ENCODE assay signal across 19 cellular contexts in the genomic region with DNA sequence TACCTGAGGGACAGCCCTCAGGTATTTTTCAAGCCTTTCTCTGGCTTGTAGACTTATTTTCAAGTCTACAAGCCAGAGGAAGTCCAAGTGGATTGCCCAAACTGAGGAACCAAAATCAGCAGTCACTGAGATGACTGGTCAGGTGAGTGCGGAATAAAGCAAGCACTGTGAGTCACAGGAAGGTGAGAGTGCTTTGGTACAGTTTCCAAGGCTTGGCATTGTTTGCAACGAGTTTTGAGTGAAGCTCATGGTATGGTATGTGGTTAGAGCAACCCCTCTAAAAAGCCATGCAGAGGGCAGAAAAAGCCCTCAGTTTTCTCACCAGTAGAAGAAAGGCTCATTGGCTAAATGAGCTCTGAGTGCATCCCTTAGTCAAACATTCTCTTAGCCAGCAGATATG.
DNase-seq lines count a peak whose midpoint lies in the region; ATAC-seq, FAIRE-seq and TF ChIP-seq lines count a peak whose summit lies in the region.
"Had no signal": no experiment of that assay in that cellular context is flagged by ENCODE, and none has a peak within 500 bp of the region (broad histone marks: within the 10 kb centered on the region; RNA-seq: fewer than 3 reads in every experiment).

No MANE protein-coding gene starts in this region.

- intact Hi-C loops in HCT116 (cut with micrococcal nuclease) (no loop called here), PC-3 (cut with micrococcal nuclease) (loop anchor here (10.0 kb wide), 1 partner anchor 434 kb away; no protein-coding TSS in a partner anchor), endothelial cell of umbilical vein (cut with micrococcal nuclease) (no loop called here), left lung (cut with DNase I) (no loop called here)

- POLR2A ChIA-PET in HCT116 (lab: Charles Lee) = interaction anchor here (1.4 kb wide), 1 partner anchor 10 kb away, joined by 3 read pairs; no protein-coding TSS in a partner anchor
- POLR2A ChIA-PET in PC-3 (lab: Charles Lee; ENCODE audit: unreplicated experiment) = interaction anchor here (1.0 kb wide), 1 partner anchor 13 kb away, joined by 3 read pairs; no protein-coding TSS in a partner anchor
- POLR2A ChIA-PET in endothelial cell of umbilical vein (lab: Charles Lee) = no interaction called here

- H3K9me3 ChIP-seq in HCT116 (ENCODE audit: control insufficient read depth in 1 of 2, insufficient read depth in 1 of 2, low read depth in 1 of 2, low read length in 2 of 2) (no peaks in the 10 kb centered on the region), PC-3 (ENCODE audit: low read length) (no peaks in the 10 kb centered on the region), endothelial cell of umbilical vein (replicated peaks; ENCODE audit: control insufficient read depth, insufficient read depth, low read length) (no peaks in the 10 kb centered on the region), left lung (no peaks in the 10 kb centered on the region)
- H3K9me3 ChIP-seq: BLaER1 treated with 17β-estradiol and CSF1 and Interleukin-3, amounts not matched to agents 10 nM and 100 nM had no signal

- H4K20me1 ChIP-seq in HCT116 (ENCODE audit: insufficient read depth) (no peaks in the 10 kb centered on the region), PC-3 (ENCODE audit: low read length) (no peaks in the 10 kb centered on the region), endothelial cell of umbilical vein (replicated peaks; ENCODE audit: control insufficient read depth, extremely low read depth, insufficient read depth, low read length) (no peaks in the 10 kb centered on the region)
- H4K20me1 ChIP-seq: BLaER1 treated with 17β-estradiol and CSF1 and Interleukin-3, amounts not matched to agents 10 nM and 100 nM had no signal

- H3K4me2 ChIP-seq in HCT116 (ENCODE audit: low read length) (peak overlapping the region; percentile 21; the same call in 1 of the 2 replicates), PC-3 (ENCODE audit: low read length) (peak overlapping the region; percentile 52), endothelial cell of umbilical vein (ENCODE audit: insufficient read depth, low read length) (no peak overlapping the region)
- H3K4me2 ChIP-seq: BLaER1 treated with 17β-estradiol and CSF1 and Interleukin-3, amounts not matched to agents 10 nM and 100 nM had no signal

- peak; percentile 52; the same call in 1 of the 2 replicates for ATAC-seq in HCT116
- ATAC-seq in PC-3 = peak; percentile 96
- peak; percentile 57 for ATAC-seq in left lung
- ATAC-seq: CD8-positive, alpha-beta T cell; HepG2 had no signal

- CTCF ChIA-PET in HCT116 (lab: Charles Lee) = interaction anchor here (1.1 to 1.2 kb wide), 2 partner anchors 88 to 111 kb away, joined by 3 to 4 read pairs; no protein-coding TSS in a partner anchor
- CTCF ChIA-PET in PC-3 (lab: Charles Lee) = interaction anchor here (1.0 kb wide), 1 partner anchor 113 kb away, joined by 3 read pairs; the partner anchor contains the start of gene EOLA2
- CTCF ChIA-PET in endothelial cell of umbilical vein (lab: Charles Lee) = interaction anchor here (1.2 kb wide), 1 partner anchor 314 kb away, joined by 4 read pairs; no protein-coding TSS in a partner anchor

- BruUV-seq in HCT116 (replicated peaks; lab: Mats Ljungman, UMichigan) = no TSS peak
- no TSS peak for BruUV-seq in PC-3 (replicated peaks; lab: Mats Ljungman, UMichigan)
- no TSS peak for BruUV-seq in endothelial cell of umbilical vein (replicated peaks; lab: Mats Ljungman, UMichigan)

- dilution Hi-C loops in endothelial cell of umbilical vein (cut with MboI; ENCODE audit: extremely low pct_ligation_motif_present, low sequenced_read_pairs) = no loop called here

- TF ChIP-seq POLR2A in HCT116 (IDR thresholded peaks at IDR 0.05; ENCODE audit: borderline replicate concordance, extremely low read depth, insufficient read depth, insufficient read length) (no peak), endothelial cell of umbilical vein (IDR thresholded peaks at IDR 0.05; ENCODE audit: low read depth, low read length) (no peak)

- H3F3A ChIP-seq in PC-3 (ENCODE audit: low read length, unreplicated experiment) = no peaks in the 10 kb centered on the region

- H3K27me3 ChIP-seq in HCT116 (ENCODE audit: insufficient read depth, low read length) (no peaks in the 10 kb centered on the region), PC-3 (ENCODE audit: low read length) (no peaks in the 10 kb centered on the region), endothelial cell of umbilical vein (ENCODE audit: control insufficient read depth in 2 of 2, insufficient read depth in 2 of 2, low read length in 2 of 2) (no peaks in the 10 kb centered on the region), left lung (no peaks in the 10 kb centered on the region)
- H3K27me3 ChIP-seq: BLaER1 treated with 17β-estradiol and CSF1 and Interleukin-3, amounts not matched to agents 10 nM and 100 nM had no signal

- H2AFZ ChIP-seq in HCT116 (ENCODE audit: low read depth, low read length, poor library complexity, severe bottlenecking) (no peak overlapping the region), PC-3 (ENCODE audit: low read length) (no peak overlapping the region), endothelial cell of umbilical vein (ENCODE audit: low read depth, low read length) (no peak overlapping the region)

- H3K27ac ChIP-seq in HCT116 (ENCODE audit: low read depth, low read length) (no peak overlapping the region), PC-3 (ENCODE audit: low read length) (peak overlapping the region; percentile 88), endothelial cell of umbilical vein (ENCODE audit: insufficient read depth, low read depth, low read length) (no peak overlapping the region), left lung (no peak overlapping the region)
- H3K27ac ChIP-seq: BLaER1 treated with 17β-estradiol and CSF1 and Interleukin-3, amounts not matched to agents 10 nM and 100 nM had no signal

- no peaks in the 10 kb centered on the region for H3K36me3 ChIP-seq in HCT116 (ENCODE audit: control insufficient read depth in 1 of 2, insufficient read depth in 2 of 2, low read length in 2 of 2)
- no peaks in the 10 kb centered on the region for H3K36me3 ChIP-seq in PC-3 (ENCODE audit: low read depth, low read length)
- no peaks in the 10 kb centered on the region for H3K36me3 ChIP-seq in endothelial cell of umbilical vein (ENCODE audit: control insufficient read depth in 2 of 2, extremely low read depth in 1 of 2, insufficient read depth in 2 of 2, low read length in 2 of 2)
- no peaks in the 10 kb centered on the region for H3K36me3 ChIP-seq in left lung
- H3K36me3 ChIP-seq: BLaER1 treated with 17β-estradiol and CSF1 and Interleukin-3, amounts not matched to agents 10 nM and 100 nM had no signal

- H3K9me2 ChIP-seq in HCT116 (ENCODE audit: insufficient read depth) (no peaks in the 10 kb centered on the region), PC-3 (replicated peaks; ENCODE audit: low read length) (no peaks in the 10 kb centered on the region)

- H3K4me1 ChIP-seq in HCT116 (ENCODE audit: control insufficient read depth in 1 of 2, insufficient read depth in 2 of 2, low read length in 2 of 2) = peaks cover 0 to 18% of the 10 kb centered on the region in 2 experiments; a peak in 2 of 4 replicates
- peaks cover 30% of the 10 kb centered on the region for H3K4me1 ChIP-seq in PC-3 (ENCODE audit: insufficient read depth, low read length)
- peaks cover 7% of the 10 kb centered on the region for H3K4me1 ChIP-seq in endothelial cell of umbilical vein (ENCODE audit: control insufficient read depth, extremely low read depth, insufficient read depth, low read length)
- H3K4me1 ChIP-seq in left lung = no peaks in the 10 kb centered on the region
- H3K4me1 ChIP-seq: BLaER1 treated with 17β-estradiol and CSF1 and Interleukin-3, amounts not matched to agents 10 nM and 100 nM had no signal

- no peaks in the 10 kb centered on the region for H3K9me1 ChIP-seq in endothelial cell of umbilical vein (replicated peaks; ENCODE audit: control insufficient read depth, extremely low read depth, insufficient read depth, low read length)

- TF ChIP-seq RAD21 in HCT116 (IDR thresholded peaks at IDR 0.05; ENCODE audit: low read depth) = no peak

- FAIRE-seq in endothelial cell of umbilical vein (lab: Jason Lieb, UNC) = peak; percentile 82
- FAIRE-seq: D721Med, HepG2 had no signal

- H3K9ac ChIP-seq in HCT116 (ENCODE audit: low read length) = no peak overlapping the region
- H3K9ac ChIP-seq in PC-3 (ENCODE audit: low read length) = peak overlapping the region; percentile 34; the same call in 1 of the 2 replicates
- no peak overlapping the region for H3K9ac ChIP-seq in endothelial cell of umbilical vein (replicated peaks; ENCODE audit: extremely low read depth, insufficient read depth, low read length)
- H3K9ac ChIP-seq: BLaER1 treated with 17β-estradiol and CSF1 and Interleukin-3, amounts not matched to agents 10 nM and 100 nM had no signal

- RAD21 ChIA-PET in HCT116 (lab: Charles Lee; ENCODE audit: low non-redundant PET in 1 of 2, low total read pairs in 2 of 2, uncharacterized antibody in 2 of 2, unreplicated experiment in 2 of 2) = no interaction called here

- DNase-seq in HCT116 (ENCODE audit: low read depth, low spot score) (no peak), PC-3 (peak; percentile 92), endothelial cell of umbilical vein (ENCODE audit: low read depth, low spot score) (no peak), left lung (no peak), NCI-H1417 (lab: John Stamatoyannopoulos, UW) (no peak), dedifferentiated amniotic fluid mesenchymal stem cell (ENCODE audit: extremely low spot score) (no peak), HuH-7 (ENCODE audit: low spot score) (no peak)
- DNase-seq: CD8-positive, alpha-beta T cell; DMS79 treated with DMSO at 0.1 percent for 48 hours; GOT3; KG1; NCI-H1436 treated with DMSO at 0.1 percent for 48 hours; NCI-H2029 treated with DMSO at 0.1 percent for 48 hours; NCI-H2171; NCI-H446 treated with DMSO at 0.1 percent for 48 hours; RPMI8226 had no signal

- no peak for TF ChIP-seq CTCF in HCT116 (IDR thresholded peaks at IDR 0.05 in 2 of 3, conservative IDR thresholded peaks at IDR 0.05 in 1 of 3; ENCODE audit: borderline replicate concordance in 1 of 3, insufficient read depth in 1 of 3, low read depth in 2 of 3, low read length in 2 of 3)
- TF ChIP-seq CTCF in PC-3 (conservative IDR thresholded peaks at IDR 0.05; ENCODE audit: low read depth, low read length) = no peak
- no peak for TF ChIP-seq CTCF in endothelial cell of umbilical vein (IDR thresholded peaks at IDR 0.05; ENCODE audit: extremely low read depth in 1 of 2, insufficient read depth in 1 of 2, low read depth in 1 of 2, low read length in 2 of 2)
- TF ChIP-seq CTCF in left lung (IDR thresholded peaks at IDR 0.05) = no peak

- H3K79me2 ChIP-seq in HCT116 (ENCODE audit: insufficient read depth, low read length) (no peaks in the 10 kb centered on the region), PC-3 (ENCODE audit: low read length) (no peaks in the 10 kb centered on the region), endothelial cell of umbilical vein (ENCODE audit: control insufficient read depth, insufficient read depth, low read length) (no peaks in the 10 kb centered on the region)

- H3K4me3 ChIP-seq in HCT116 (replicated peaks in 1 of 2; ENCODE audit: low read depth in 1 of 2, low read length in 2 of 2) = no peak overlapping the region
- no peak overlapping the region for H3K4me3 ChIP-seq in PC-3 (ENCODE audit: low read length)
- no peak overlapping the region for H3K4me3 ChIP-seq in endothelial cell of umbilical vein (replicated peaks in 1 of 3; ENCODE audit: insufficient read depth in 1 of 3, low read depth in 1 of 3, low read length in 3 of 3)
- no peak overlapping the region for H3K4me3 ChIP-seq in left lung
- H3K4me3 ChIP-seq: BLaER1 treated with 17β-estradiol and CSF1 and Interleukin-3, amounts not matched to agents 10 nM and 100 nM had no signal
